In the genomic region with DNA sequence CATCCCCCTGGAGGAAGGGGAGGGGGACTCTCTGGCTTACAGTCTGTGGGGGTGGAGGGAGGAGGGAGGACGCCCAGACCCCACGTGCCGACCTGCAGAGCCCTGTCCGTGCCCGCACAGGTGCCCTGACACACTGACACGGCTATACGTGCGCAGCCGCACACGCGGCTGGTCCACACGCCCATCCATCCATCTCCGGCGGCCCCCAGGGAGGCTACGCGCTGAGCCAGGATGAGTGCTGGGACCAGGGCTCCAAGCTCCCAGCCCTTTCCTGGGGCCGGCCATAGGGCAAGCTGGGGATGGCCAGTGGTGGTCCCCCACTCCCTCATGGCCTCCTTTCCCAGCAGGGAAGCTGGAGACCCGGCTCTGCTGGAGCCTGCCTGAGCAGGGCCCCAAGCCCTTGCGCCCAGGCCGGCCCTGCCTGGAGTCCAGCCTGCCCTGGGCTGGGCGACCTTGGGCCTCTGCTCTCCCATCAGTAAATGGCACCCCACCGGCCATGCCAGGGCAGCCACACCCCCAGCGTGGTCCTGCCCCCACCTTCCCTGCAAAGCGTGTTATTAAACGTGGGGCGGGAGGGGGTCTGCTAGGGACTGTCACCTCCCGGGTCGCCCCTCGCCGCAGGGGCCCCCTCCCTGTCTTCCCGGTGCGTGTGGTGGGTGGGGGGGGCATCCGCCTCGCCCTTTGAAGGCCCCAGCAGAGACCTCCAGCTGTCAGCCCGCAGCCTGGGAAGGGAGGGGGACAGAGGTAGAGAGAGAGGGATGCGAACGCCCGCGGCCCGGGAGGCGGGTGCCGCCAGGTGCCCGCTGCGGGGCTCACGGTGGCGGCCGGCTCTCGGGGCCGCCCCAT, we compare ENCODE assay signal across 8 cellular contexts. TPM values are rescaled to one million over a fixed set of nuclear protein-coding genes. Genes with fewer than 3 reads are reported as not detected.
DNase-seq lines count a peak whose midpoint lies in the region; ATAC-seq, FAIRE-seq and TF ChIP-seq lines count a peak whose summit lies in the region.

No MANE protein-coding gene starts in this region.

- H3K27me3 ChIP-seq in A673 (replicated peaks; ENCODE audit: insufficient read depth, low read depth, low read length, poor library complexity) (peaks cover 26% of the 10 kb centered on the region), HUES6 (ENCODE audit: control insufficient read depth, insufficient read depth, low read length) (peaks cover 59% of the 10 kb centered on the region), mammary epithelial cell (ENCODE audit: insufficient read depth, low read length) (no peaks in the 10 kb centered on the region)

- peak overlapping the region; percentile 82 for H3K4me2 ChIP-seq in mammary epithelial cell (ENCODE audit: insufficient read depth, low read depth, low read length)

- WGBS in mammary epithelial cell (ENCODE audit: low coverage, missing lambda C conversion rate) = 9% methylated on average over 6 of the region's 49 CpGs

- H4K20me1 ChIP-seq in mammary epithelial cell (ENCODE audit: insufficient read depth, low read length) = no peaks in the 10 kb centered on the region

- in situ Hi-C loops in mammary epithelial cell (cut with MboI; ENCODE audit: low sequenced_read_pairs in 2 of 2) = no loop called here

- POLR2A ChIA-PET in A673 (lab: Charles Lee; ENCODE audit: low non-redundant PET) = no interaction called here

- H3K79me2 ChIP-seq in mammary epithelial cell (ENCODE audit: insufficient read depth, low read length) = no peaks in the 10 kb centered on the region

- H3K4me3 ChIP-seq in A673 (ENCODE audit: low read depth, low read length, poor library complexity, severe bottlenecking) (peak overlapping the region; percentile 53), HUES6 (ENCODE audit: low read depth, low read length) (peak overlapping the region; percentile 60), mammary epithelial cell (replicated peaks in 1 of 3; ENCODE audit: insufficient read depth in 1 of 3, low read depth in 2 of 3, low read length in 3 of 3) (peak overlapping the region in 2 of 3 experiments; percentile 39 to 44), mucosa of descending colon (no peak overlapping the region)

- H3K27ac ChIP-seq in A673 (ENCODE audit: low read depth, low read length, poor library complexity, severe bottlenecking) (no peak overlapping the region), HUES6 (ENCODE audit: low read depth, low read length) (no peak overlapping the region), mammary epithelial cell (ENCODE audit: insufficient read depth, low read depth, low read length) (no peak overlapping the region)

- H3K36me3 ChIP-seq in A673 (ENCODE audit: insufficient read depth, low read length, poor library complexity, severe bottlenecking) = no peaks in the 10 kb centered on the region
- no peaks in the 10 kb centered on the region for H3K36me3 ChIP-seq in HUES6 (ENCODE audit: control insufficient read depth, insufficient read depth, low read length)
- no peaks in the 10 kb centered on the region for H3K36me3 ChIP-seq in mammary epithelial cell (ENCODE audit: insufficient read depth, low read length)
- no peaks in the 10 kb centered on the region for H3K36me3 ChIP-seq in mucosa of descending colon (ENCODE audit: low read depth)

- dilution Hi-C loops in mammary epithelial cell (cut with HindIII; ENCODE audit: low sequenced_read_pairs) = no loop called here

- DNase-seq in A673 (ENCODE audit: low spot score) (no peak), mammary epithelial cell (no peak), mucosa of descending colon (no peak), H54 (ENCODE audit: insufficient read length, low spot score) (no peak), HT-29 (ENCODE audit: low spot score) (no peak), DMS153 treated with DMSO at 0.1 percent for 48 hours (lab: John Stamatoyannopoulos, UW; ENCODE audit: unreplicated experiment) (no peak)

- intact Hi-C loops in A673 (cut with micrococcal nuclease; ENCODE audit: unreplicated experiment) = no loop called here
- intact Hi-C loops in mammary epithelial cell (cut with micrococcal nuclease) = loop anchor here (1.0 to 10.0 kb wide), 4 partner anchors 56 to 306 kb away; a partner anchor contains a TSS
- intact Hi-C loops in mucosa of descending colon (cut with DNase I, micrococcal nuclease) = no loop called here

- H3K9ac ChIP-seq in HUES6 (ENCODE audit: low read length) (no peak overlapping the region), mammary epithelial cell (ENCODE audit: insufficient read depth, low read length) (no peak overlapping the region)

- ATAC-seq in mucosa of descending colon = peak; percentile 35
- ATAC-seq in HG03442 (IDR thresholded peaks at IDR 0.05; ENCODE audit: unreplicated experiment) = no peak

- H3K4me1 ChIP-seq in A673 (ENCODE audit: insufficient read depth, low read length, poor library complexity, severe bottlenecking) = peaks cover 7% of the 10 kb centered on the region
- H3K4me1 ChIP-seq in HUES6 (ENCODE audit: control insufficient read depth, insufficient read depth, low read length) = no peaks in the 10 kb centered on the region
- peaks cover 20% of the 10 kb centered on the region for H3K4me1 ChIP-seq in mammary epithelial cell (ENCODE audit: insufficient read depth, low read length)
- peaks cover 14% of the 10 kb centered on the region for H3K4me1 ChIP-seq in mucosa of descending colon (ENCODE audit: low read depth)

- H2AFZ ChIP-seq in mammary epithelial cell (ENCODE audit: low read depth, low read length) = no peak overlapping the region

- no peak for FAIRE-seq in H54 (lab: Jason Lieb, UNC)

- TF ChIP-seq CTCF in A673 (conservative IDR thresholded peaks at IDR 0.05; ENCODE audit: low read depth, low read length) (no peak), mammary epithelial cell (conservative IDR thresholded peaks at IDR 0.05 in 1 of 2, IDR thresholded peaks at IDR 0.05 in 1 of 2; ENCODE audit: extremely low read depth in 1 of 2, insufficient read depth in 1 of 2, low read depth in 1 of 2, low read length in 2 of 2) (no peak), mucosa of descending colon (IDR thresholded peaks at IDR 0.05) (no peak)

- H3K9me3 ChIP-seq in A673 (ENCODE audit: low read depth, low read length, poor library complexity, severe bottlenecking) (no peaks in the 10 kb centered on the region), HUES6 (ENCODE audit: control insufficient read depth, insufficient read depth, low read depth, low read length) (no peaks in the 10 kb centered on the region), mammary epithelial cell (replicated peaks; ENCODE audit: insufficient read depth, low read length) (no peaks in the 10 kb centered on the region), mucosa of descending colon (no peaks in the 10 kb centered on the region)

- CTCF ChIA-PET in A673 (lab: Charles Lee) (interaction anchor here (0.6 kb wide), 1 partner anchor 169 kb away, joined by 3 read pairs; a partner anchor contains a TSS), mammary epithelial cell (lab: Charles Lee; ENCODE audit: low non-redundant PET) (interaction anchor here (0.5 to 0.7 kb wide), 3 partner anchors 57 to 710 kb away, joined by 3 to 4 read pairs (median 3); no protein-coding TSS in a partner anchor)

- TF ChIP-seq POLR2A in H54 (IDR thresholded peaks at IDR 0.05; ENCODE audit: low read depth, low read length) = no peak

- BruUV-seq in A673 (replicated peaks; lab: Mats Ljungman, UMichigan) (no TSS peak), mammary epithelial cell (replicated peaks; lab: Mats Ljungman, UMichigan) (no TSS peak)

RNA-seq across cellular contexts. Expression of a gene that starts 0.9 kb away (rescaled TPM):
- 1.1 and 3.8 TPM in 2 replicates for total RNA-seq in A673 (2021)
- 1 to 10 TPM in 1 of 2 donors, under 1 TPM in 1; 0.83 to 1.4 TPM for total RNA-seq in mammary epithelial cell
- 0.09 TPM for polyA plus RNA-seq in mammary epithelial cell
- not detected for polyA minus RNA-seq in mammary epithelial cell
- 1 to 10 TPM in 2 of 3 donors, under 1 TPM in 1; 0.06 to 1.5 (median 1.0) TPM for total RNA-seq in mucosa of descending colon
- 0.08 and 2.5 TPM in 2 replicates for total RNA-seq in HT-29 (2014; rRNA removed; shearing (Covaris generic))

RNA-seq across cellular contexts. Expression of a gene that starts 9.7 kb away (rescaled TPM):
- 58.3 and 58.8 TPM in 2 replicates for total RNA-seq in A673 (2021)
- total RNA-seq in mammary epithelial cell = 10 to 100 TPM; 39.0 to 55.8 TPM
- 68.1 TPM for polyA plus RNA-seq in mammary epithelial cell
- polyA minus RNA-seq in mammary epithelial cell = 45.8 TPM
- total RNA-seq in mucosa of descending colon = 10 to 100 TPM; 25.5 to 30.9 (median 29.8) TPM
- total RNA-seq in HT-29 (2014; rRNA removed; shearing (Covaris generic)) = 98.9 and 117 TPM in 2 replicates

RNA-seq across cellular contexts. Expression of a gene that starts 15.1 kb away (rescaled TPM):
- 16.0 and 18.6 TPM in 2 replicates for total RNA-seq in A673 (2021)
- 1 to 10 TPM in 1 of 2 donors, under 1 TPM in 1; 0.67 to 4.3 TPM for total RNA-seq in mammary epithelial cell
- 1.7 TPM for polyA plus RNA-seq in mammary epithelial cell
- polyA minus RNA-seq in mammary epithelial cell = not detected
- 10 to 100 TPM in 2 of 3 donors, 1 to 10 TPM in 1; 8.4 to 12.3 (median 12.1) TPM for total RNA-seq in mucosa of descending colon
- total RNA-seq in HT-29 (2014; rRNA removed; shearing (Covaris generic)) = 33.6 and 34.6 TPM in 2 replicates

RNA-seq across cellular contexts. Expression of a gene that starts 19.1 kb away (rescaled TPM):
- total RNA-seq in A673 (2021) = 26.5 TPM in 2 replicates
- total RNA-seq in mammary epithelial cell = 10 to 100 TPM; 12.8 to 19.0 TPM
- polyA plus RNA-seq in mammary epithelial cell = 19.9 TPM
- polyA minus RNA-seq in mammary epithelial cell = 6.6 TPM
- total RNA-seq in mucosa of descending colon = 10 to 100 TPM; 15.5 to 19.7 (median 17.6) TPM
- 82.0 and 98.7 TPM in 2 replicates for total RNA-seq in HT-29 (2014; rRNA removed; shearing (Covaris generic))

RNA-seq across cellular contexts. Expression of a gene that starts 27.9 kb away (rescaled TPM):
- total RNA-seq in A673 (2021) (36.0 and 41.6 TPM in 2 replicates), mammary epithelial cell (10 to 100 TPM; 22.0 to 24.8 TPM), mucosa of descending colon (10 to 100 TPM; 23.5 to 28.3 (median 24.2) TPM)
- polyA plus RNA-seq in mammary epithelial cell = 15.2 TPM
- polyA minus RNA-seq in mammary epithelial cell = 8.6 TPM
- total RNA-seq in HT-29 (2014; rRNA removed; shearing (Covaris generic)) = 83.8 and 87.2 TPM in 2 replicates
